Comparison of ENCODE assay signal across 8 cellular contexts in the genomic region with DNA sequence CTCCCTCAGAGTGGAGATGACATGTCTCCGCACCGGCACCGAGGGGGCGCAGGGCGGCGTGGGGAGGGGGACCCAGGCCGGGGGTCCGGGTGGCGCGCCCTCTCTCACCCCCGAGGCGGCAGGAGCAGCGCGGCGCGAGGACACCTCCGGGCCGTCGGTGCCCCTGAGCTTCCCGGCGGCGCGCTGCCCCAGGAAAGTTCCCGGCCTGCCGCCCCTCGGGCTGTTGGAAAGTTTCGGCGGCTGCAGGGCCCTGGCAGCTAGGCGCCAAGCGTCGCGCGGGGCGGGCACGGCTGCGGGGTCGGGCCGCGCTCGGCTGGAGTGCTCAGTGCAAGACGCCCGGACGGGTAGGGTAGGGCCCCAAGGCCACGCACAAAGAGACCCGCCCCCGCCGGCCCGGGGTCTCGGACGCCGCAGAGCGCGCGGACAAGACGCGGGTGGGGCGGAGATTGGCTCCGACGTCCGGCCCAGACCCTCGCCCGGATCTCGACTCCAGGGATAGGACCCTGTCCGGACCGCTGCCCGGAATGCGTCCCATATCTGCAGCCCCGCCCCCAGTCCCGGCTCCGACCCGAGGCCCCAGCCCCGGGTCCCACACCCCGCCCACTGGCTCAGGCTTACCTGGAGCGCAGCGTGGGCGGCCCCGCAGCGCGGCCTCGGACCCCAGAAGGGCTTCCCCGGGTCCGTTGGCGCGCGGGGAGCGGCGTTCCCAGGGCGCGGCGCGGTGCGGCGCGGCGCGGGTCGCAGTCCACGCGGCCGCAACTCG. TPM values are rescaled to one million over a fixed set of nuclear protein-coding genes. Genes with fewer than 3 reads are reported as not detected.
DNase-seq lines count a peak whose midpoint lies in the region; ATAC-seq and TF ChIP-seq lines count a peak whose summit lies in the region.

No MANE protein-coding gene starts in this region.

- H3K9ac ChIP-seq in SK-N-SH (no peak overlapping the region; the same call in 1 of the 2 replicates), SU-DHL-6 (ENCODE audit: low read length) (peak overlapping the region; percentile 56)

- no peaks in the 10 kb centered on the region for H3K9me3 ChIP-seq in SK-N-SH
- H3K9me3 ChIP-seq in SU-DHL-6 (ENCODE audit: insufficient read depth, low read length), result no peaks in the 10 kb centered on the region

- ATAC-seq in SK-N-SH treated with all-trans-retinoic acid at 6 μM for 48 hours, result no peak
- ATAC-seq in natural killer cell treated with Interleukin-12 subunit alpha and Interleukin-12 subunit beta and Interleukin-15 and Interleukin-18, amount 100 ng/mL, for 72 hours, result peak in 1 of 2 donors; percentile 1

- DNase-seq in SK-N-SH, result peak; percentile 71
- peak; percentile 33 for DNase-seq in endothelial cell (ENCODE audit: low spot score)
- DNase-seq in natural killer cell treated with Interleukin-12 subunit alpha and Interleukin-12 subunit beta and Interleukin-15 and Interleukin-18, amount 100 ng/mL, for 72 hours (ENCODE audit: low spot score), result no peak
- DNase-seq in AG20443 (ENCODE audit: low spot score), result no peak
- DNase-seq in activated gamma-delta T cell treated with Interleukin-2 at 50 U/mL for 16 hours, result no peak
- no peak for DNase-seq in ureter (ENCODE audit: low spot score)

- CTCF ChIA-PET in SK-N-SH (lab: Yijun Ruan, JAX), result interaction anchor here (0.9 to 8.9 kb wide), 8 partner anchors 11 to 286 kb away, joined by 3 to 501 read pairs (median 5); no protein-coding TSS in a partner anchor

- TF ChIP-seq RAD21 in SK-N-SH (IDR thresholded peaks at IDR 0.05; ENCODE audit: low read length), result no peak

- H3K79me2 ChIP-seq in SK-N-SH (ENCODE audit: insufficient read depth) (peaks cover 2% of the 10 kb centered on the region; the same call in 1 of the 2 replicates), SU-DHL-6 (ENCODE audit: insufficient read depth, low read length) (no peaks in the 10 kb centered on the region)

- H3K4me1 Mint-ChIP-seq in endothelial cell (ENCODE audit: unreplicated experiment), result peaks cover 5% of the 10 kb centered on the region
- H3K4me1 Mint-ChIP-seq in natural killer cell treated with Interleukin-12 subunit alpha and Interleukin-12 subunit beta and Interleukin-15 and Interleukin-18, amount 100 ng/mL, for 72 hours (ENCODE audit: low read depth in 2 of 2), result peaks cover 10 to 14% of the 10 kb centered on the region in 2 donors

- no peaks in the 10 kb centered on the region for H3K9me2 ChIP-seq in SK-N-SH
- H3K9me2 ChIP-seq in SU-DHL-6 (replicated peaks; ENCODE audit: insufficient read depth, low read length), result no peaks in the 10 kb centered on the region

- H3F3A ChIP-seq in SK-N-SH (replicated peaks; ENCODE audit: insufficient read depth), result peaks cover 5% of the 10 kb centered on the region
- H3F3A ChIP-seq in SU-DHL-6 (ENCODE audit: insufficient read depth), result no peaks in the 10 kb centered on the region

- WGBS in SK-N-SH (ENCODE audit: low lambda C conversion rate), result 15% methylated on average over 7 of the region's 101 CpGs

- H3K36me3 Mint-ChIP-seq in endothelial cell (ENCODE audit: low read depth, unreplicated experiment), result no peaks in the 10 kb centered on the region
- no peaks in the 10 kb centered on the region for H3K36me3 Mint-ChIP-seq in natural killer cell treated with Interleukin-12 subunit alpha and Interleukin-12 subunit beta and Interleukin-15 and Interleukin-18, amount 100 ng/mL, for 72 hours

- TF ChIP-seq CTCF in SK-N-SH (IDR thresholded peaks at IDR 0.05), result no peak
- TF ChIP-seq CTCF in SU-DHL-6 (IDR thresholded peaks at IDR 0.05; ENCODE audit: insufficient read depth, low read length, poor library complexity, severe bottlenecking), result no peak
- no peak for TF ChIP-seq CTCF in endothelial cell (IDR thresholded peaks at IDR 0.05; ENCODE audit: unreplicated experiment)

- no peak overlapping the region for H3K4me3 Mint-ChIP-seq in endothelial cell (ENCODE audit: unreplicated experiment)
- H3K4me3 Mint-ChIP-seq in natural killer cell treated with Interleukin-12 subunit alpha and Interleukin-12 subunit beta and Interleukin-15 and Interleukin-18, amount 100 ng/mL, for 72 hours, result peak overlapping the region; percentile 85

- H4K20me1 ChIP-seq in SK-N-SH (ENCODE audit: insufficient read depth), result no peaks in the 10 kb centered on the region
- no peaks in the 10 kb centered on the region for H4K20me1 ChIP-seq in SU-DHL-6 (ENCODE audit: low read depth, low read length)

- H2AFZ ChIP-seq in SK-N-SH (ENCODE audit: low read depth) (peak overlapping the region; percentile 79; the same call in 1 of the 2 replicates), SU-DHL-6 (ENCODE audit: low read depth, low read length, severe bottlenecking) (peak overlapping the region; percentile 54)

- POLR2A ChIA-PET in SK-N-SH (lab: Yijun Ruan, JAX), result interaction anchor here (3.4 to 4.8 kb wide), 2 partner anchors 45 to 54 kb away, joined by 9 to 63 read pairs; no protein-coding TSS in a partner anchor

- no peak for TF ChIP-seq EP300 in SK-N-SH (IDR thresholded peaks at IDR 0.05; ENCODE audit: borderline replicate concordance in 1 of 2, low read depth in 1 of 2, low read length in 1 of 2)

- H3K9me3 Mint-ChIP-seq in endothelial cell (ENCODE audit: unreplicated experiment), result no peaks in the 10 kb centered on the region
- H3K9me3 Mint-ChIP-seq in natural killer cell treated with Interleukin-12 subunit alpha and Interleukin-12 subunit beta and Interleukin-15 and Interleukin-18, amount 100 ng/mL, for 72 hours, result no peaks in the 10 kb centered on the region

- H3K4me3 ChIP-seq in SK-N-SH (ENCODE audit: low read depth in 2 of 2, low read length in 1 of 2) (peak overlapping the region; percentile 65 to 69), SU-DHL-6 (ENCODE audit: insufficient read depth, low read length, poor library complexity, severe bottlenecking) (peak overlapping the region; percentile 59)

- peak overlapping the region; percentile 94 for H3K4me2 ChIP-seq in SK-N-SH
- peak overlapping the region; percentile 56 for H3K4me2 ChIP-seq in SU-DHL-6 (ENCODE audit: low read depth, low read length, poor library complexity, severe bottlenecking)

- H3K27ac Mint-ChIP-seq in endothelial cell (ENCODE audit: unreplicated experiment), result no peak overlapping the region
- H3K27ac Mint-ChIP-seq in natural killer cell treated with Interleukin-12 subunit alpha and Interleukin-12 subunit beta and Interleukin-15 and Interleukin-18, amount 100 ng/mL, for 72 hours, result no peak overlapping the region

- H3K4me1 ChIP-seq in SK-N-SH (ENCODE audit: control insufficient read depth in 1 of 2, insufficient read depth in 2 of 2, low read depth in 1 of 2, low read length in 1 of 2), result peaks cover 0 to 51% of the 10 kb centered on the region in 2 experiments; a peak in 1 of 4 replicates

- peak overlapping the region in 1 of 2 experiments; percentile 50; a peak in 1 of 4 replicates for H3K27ac ChIP-seq in SK-N-SH (ENCODE audit: low read depth in 2 of 2, low read length in 1 of 2)
- no peak overlapping the region for H3K27ac ChIP-seq in SU-DHL-6 (ENCODE audit: low read depth, low read length)

- H3K36me3 ChIP-seq in SK-N-SH (replicated peaks in 1 of 2; ENCODE audit: control insufficient read depth in 1 of 2, insufficient read depth in 2 of 2, low read length in 1 of 2) (no peaks in the 10 kb centered on the region), SU-DHL-6 (ENCODE audit: low read length) (no peaks in the 10 kb centered on the region)

- H3K27me3 ChIP-seq in SK-N-SH (ENCODE audit: insufficient read depth), result no peaks in the 10 kb centered on the region
- no peaks in the 10 kb centered on the region for H3K27me3 ChIP-seq in SU-DHL-6 (ENCODE audit: low read length)

- peaks cover 12% of the 10 kb centered on the region for H3K27me3 Mint-ChIP-seq in endothelial cell (ENCODE audit: unreplicated experiment)
- H3K27me3 Mint-ChIP-seq in natural killer cell treated with Interleukin-12 subunit alpha and Interleukin-12 subunit beta and Interleukin-15 and Interleukin-18, amount 100 ng/mL, for 72 hours, result no peaks in the 10 kb centered on the region

TF ChIP-seq in SK-N-SH, 30 proteins besides CTCF, POLR2A, EP300 and RAD21 (continues in another document):
- TF ChIP-seq, protein P1, sequence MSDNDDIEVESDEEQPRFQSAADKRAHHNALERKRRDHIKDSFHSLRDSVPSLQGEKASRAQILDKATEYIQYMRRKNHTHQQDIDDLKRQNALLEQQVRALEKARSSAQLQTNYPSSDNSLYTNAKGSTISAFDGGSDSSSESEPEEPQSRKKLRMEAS (IDR thresholded peaks at IDR 0.05; ENCODE audit: low read depth), result no peak; the same call in 1 of the 2 replicates
- TF ChIP-seq SMC3 (IDR thresholded peaks at IDR 0.05; ENCODE audit: low read depth, low read length) (no peak), TCF12 (IDR thresholded peaks at IDR 0.05) (no peak), TEAD4 (IDR thresholded peaks at IDR 0.05; ENCODE audit: borderline replicate concordance, insufficient read depth) (no peak), FOSL2 (IDR thresholded peaks at IDR 0.05; ENCODE audit: borderline replicate concordance, low read depth) (no peak), MXI1 (IDR thresholded peaks at IDR 0.05; ENCODE audit: low read depth, low read length) (no peak), RCOR1 (IDR thresholded peaks at IDR 0.05; ENCODE audit: low read length) (no peak)

TF ChIP-seq in SK-N-SH treated with all-trans-retinoic acid at 6 μM for 48 hours, 23 proteins besides CTCF, POLR2A, EP300 and RAD21 (continues in another document):
- TF ChIP-seq ZFP3 (CRISPR knock-in tag; IDR thresholded peaks at IDR 0.05), result no peak
- TF ChIP-seq, protein P2, sequence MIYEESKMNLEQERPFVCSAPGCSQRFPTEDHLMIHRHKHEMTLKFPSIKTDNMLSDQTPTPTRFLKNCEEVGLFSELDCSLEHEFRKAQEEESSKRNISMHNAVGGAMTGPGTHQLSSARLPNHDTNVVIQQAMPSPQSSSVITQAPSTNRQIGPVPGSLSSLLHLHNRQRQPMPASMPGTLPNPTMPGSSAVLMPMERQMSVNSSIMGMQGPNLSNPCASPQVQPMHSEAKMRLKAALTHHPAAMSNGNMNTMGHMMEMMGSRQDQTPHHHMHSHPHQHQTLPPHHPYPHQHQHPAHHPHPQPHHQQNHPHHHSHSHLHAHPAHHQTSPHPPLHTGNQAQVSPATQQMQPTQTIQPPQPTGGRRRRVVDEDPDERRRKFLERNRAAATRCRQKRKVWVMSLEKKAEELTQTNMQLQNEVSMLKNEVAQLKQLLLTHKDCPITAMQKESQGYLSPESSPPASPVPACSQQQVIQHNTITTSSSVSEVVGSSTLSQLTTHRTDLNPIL (CRISPR knock-in tag; IDR thresholded peaks at IDR 0.05; ENCODE audit: low read depth), result no peak

RNA-seq across cellular contexts. Expression of a gene that starts 0.5 kb away (rescaled TPM):
- 27.4 and 33.0 TPM in 2 replicates for polyA plus RNA-seq in SK-N-SH (2012; rRNA removed)
- polyA plus RNA-seq in SK-N-SH (2012; cell fraction: cytosol; rRNA removed), result 8.7 and 26.7 TPM in 2 replicates
- polyA plus RNA-seq in SK-N-SH (2012; cell fraction: nucleus; rRNA removed), result 105 and 141 TPM in 2 replicates
- total RNA-seq in endothelial cell (ENCODE audit: unreplicated experiment) (67.3 TPM), ureter (11.5 TPM)
- total RNA-seq in natural killer cell treated with Interleukin-12 subunit alpha and Interleukin-12 subunit beta and Interleukin-15 and Interleukin-18, amount 100 ng/mL, for 72 hours, result 1 to 10 TPM; 3.7 to 3.8 TPM

RNA-seq across cellular contexts. Expression of a gene that starts 4.8 kb away (rescaled TPM):
- polyA plus RNA-seq in SK-N-SH (2012; rRNA removed), result 20.7 and 25.5 TPM in 2 replicates
- 10.1 and 15.9 TPM in 2 replicates for polyA plus RNA-seq in SK-N-SH (2012; cell fraction: cytosol; rRNA removed)
- polyA plus RNA-seq in SK-N-SH (2012; cell fraction: nucleus; rRNA removed), result 28.8 and 32.7 TPM in 2 replicates
- 15.3 TPM for total RNA-seq in endothelial cell (ENCODE audit: unreplicated experiment)
- 10 to 100 TPM; 50.5 to 61.6 TPM for total RNA-seq in natural killer cell treated with Interleukin-12 subunit alpha and Interleukin-12 subunit beta and Interleukin-15 and Interleukin-18, amount 100 ng/mL, for 72 hours
- 28.8 TPM for total RNA-seq in ureter

Comparison
In these comparisons a context has a peak if more than half of its experiments do, and no peak if none do; other contexts are left out.
1. DNase-seq: peak in SK-N-SH (single experiment) and endothelial cell (single experiment); none in natural killer cell treated with Interleukin-12 subunit alpha and Interleukin-12 subunit beta and Interleukin-15 and Interleukin-18, amount 100 ng/mL, for 72 hours (single experiment), AG20443 (single experiment), activated gamma-delta T cell treated with Interleukin-2 at 50 U/mL for 16 hours (single experiment) and ureter (single experiment).